ENCODE assay signal across 12 cellular contexts in the genomic region with DNA sequence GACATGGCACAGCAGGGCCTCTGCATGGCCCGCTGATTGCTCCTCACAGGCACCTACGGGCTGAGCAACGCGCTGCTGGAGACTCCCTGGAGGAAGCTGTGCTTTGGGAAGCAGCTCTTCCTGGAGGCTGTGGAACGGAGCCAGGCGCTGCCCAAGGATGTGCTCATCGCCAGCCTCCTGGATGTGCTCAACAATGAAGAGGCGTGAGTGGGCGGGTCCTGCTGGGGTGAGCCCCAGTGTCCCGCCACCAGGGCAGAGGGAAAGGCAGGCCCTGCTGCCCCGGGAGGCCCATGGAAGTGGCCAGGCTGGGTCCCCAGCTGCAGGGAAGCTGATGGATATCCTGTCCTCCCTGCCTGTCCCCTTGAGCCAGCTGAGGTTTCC. TPM values are rescaled to one million over a fixed set of nuclear protein-coding genes. Genes with fewer than 3 reads are reported as not detected.
DNase-seq lines count a peak whose midpoint lies in the region; ATAC-seq, FAIRE-seq and TF ChIP-seq lines count a peak whose summit lies in the region.
"Had no signal": no experiment of that assay in that cellular context is flagged by ENCODE, and none has a peak within 500 bp of the region (broad histone marks: within the 10 kb centered on the region; RNA-seq: fewer than 3 reads in every experiment).

No MANE protein-coding gene starts in this region.

- no peak for ATAC-seq in pancreas

- no peaks in the 10 kb centered on the region for H3K9me3 ChIP-seq in HEK293 (ENCODE audit: control insufficient read depth, insufficient read depth, low read depth, low read length)
- H3K9me3 ChIP-seq in pancreas = no peaks in the 10 kb centered on the region
- H3K9me3 ChIP-seq: suprapubic skin had no signal

- no peak for FAIRE-seq in pancreas (lab: Jason Lieb, UNC)
- FAIRE-seq: RCC 7860 had no signal

- TF ChIP-seq CTCF in HEK293 (tag by site-specific recombination; IDR thresholded peaks at IDR 0.05) = no peak
- no peak for TF ChIP-seq CTCF in lower leg skin (IDR thresholded peaks at IDR 0.05)
- TF ChIP-seq CTCF in pancreas (IDR thresholded peaks at IDR 0.05) = no peak

- CTCF ChIA-PET in HEK293 (lab: Yijun Ruan, JAX) = interaction anchor here (0.6 to 1.1 kb wide), 3 partner anchors 69 to 359 kb away, joined by 3 read pairs; no protein-coding TSS in a partner anchor

- H3K4me3 ChIP-seq in HEK293 (ENCODE audit: low read depth, low read length) (no peak overlapping the region), lower leg skin (ENCODE audit: low read depth, poor library complexity, severe bottlenecking) (no peak overlapping the region), pancreas (no peak overlapping the region)
- H3K4me3 ChIP-seq: suprapubic skin had no signal

- H3K36me3 ChIP-seq in HEK293 (ENCODE audit: control insufficient read depth in 2 of 2, insufficient read depth in 1 of 2, low read length in 2 of 2) (peaks cover 0 to 42% of the 10 kb centered on the region in 2 experiments; a peak in 1 of 3 replicates), pancreas (no peaks in the 10 kb centered on the region)

- POLR2A ChIA-PET in HEK293 (lab: Yijun Ruan, JAX) = no interaction called here

- no peaks in the 10 kb centered on the region for H3K27me3 ChIP-seq in pancreas
- H3K27me3 ChIP-seq: suprapubic skin had no signal

- peak; percentile 14 for DNase-seq in AG20443 (ENCODE audit: low spot score)
- DNase-seq in astrocyte of the hippocampus (ENCODE audit: low read depth, low spot score) = peak; percentile 32
- peak; percentile 24 for DNase-seq in kidney tubule cell (ENCODE audit: low spot score)
- DNase-seq in lower leg skin (ENCODE audit: low spot score in 2 of 2) = no peak
- no peak for DNase-seq in pancreas
- DNase-seq in activated effector memory CD4-positive, alpha-beta T cell treated with Interleukin-2 at 50 U/mL for 16 hours = no peak
- no peak for DNase-seq in SIG-M5 treated with dmso at 0.1 percent for 504 hours (lab: John Stamatoyannopoulos, UW; ENCODE audit: unreplicated experiment)
- DNase-seq: activated CD4-positive, alpha-beta memory T cell treated with anti-CD3 and anti-CD28 coated beads for 36 hours; NCI-H1092 treated with DMSO at 0.1 percent for 48 hours had no signal

- no peak overlapping the region for H3K27ac ChIP-seq in HEK293 (ENCODE audit: extremely low read depth, low read depth, low read length)
- no peak overlapping the region for H3K27ac ChIP-seq in pancreas
- H3K27ac ChIP-seq: suprapubic skin had no signal

- WGBS in lower leg skin, 2 donors = 58 to 66% methylated on average over 5 to 7 of the region's 11 CpGs
- WGBS in pancreas, 2 donors = 95% methylated on average over 11 of the region's 11 CpGs

- intact Hi-C loops in lower leg skin (cut with DNase I; ENCODE audit: low total_unique reads) (no loop called here), pancreas (cut with DNase I) (no loop called here)

- TF ChIP-seq POLR2A in lower leg skin (IDR thresholded peaks at IDR 0.05) = no peak

- H3K4me1 ChIP-seq in HEK293 (ENCODE audit: control insufficient read depth, insufficient read depth, low read length) (no peaks in the 10 kb centered on the region), pancreas (no peaks in the 10 kb centered on the region)

TF ChIP-seq in HEK293, 187 proteins besides CTCF, POLR2A, EP300 and RAD21:
- TF ChIP-seq ZNF266 (tag by site-specific recombination; IDR thresholded peaks at IDR 0.05; ENCODE audit: low read depth) = no peak
- no peak for TF ChIP-seq ZNF561 (tag by site-specific recombination; IDR thresholded peaks at IDR 0.05; ENCODE audit: borderline replicate concordance)
- TF ChIP-seq ZNF10 (tag by site-specific recombination; IDR thresholded peaks at IDR 0.05) = no peak
- 0 out of 2 replicates have a peak, but pooled peaks have one; percentile 48 for TF ChIP-seq KLF17 (tag by site-specific recombination; IDR thresholded peaks at IDR 0.05)
- no peak for TF ChIP-seq ZNF23 (tag by site-specific recombination; IDR thresholded peaks at IDR 0.05; ENCODE audit: borderline replicate concordance)
- TF ChIP-seq ZNF585B (tag by site-specific recombination; IDR thresholded peaks at IDR 0.05) = no peak
- peak; percentile 88 for TF ChIP-seq ZFHX2 (tag by site-specific recombination; conservative IDR thresholded peaks at IDR 0.05)
- TF ChIP-seq ZSCAN4 (tag by site-specific recombination; IDR thresholded peaks at IDR 0.05) = no peak
- no peak for TF ChIP-seq ZNF777 (tag by site-specific recombination; IDR thresholded peaks at IDR 0.05; ENCODE audit: borderline replicate concordance)
- TF ChIP-seq EGR2 (tag by site-specific recombination; IDR thresholded peaks at IDR 0.05; ENCODE audit: low read depth) = peak; percentile 77
- no peak for TF ChIP-seq ZSCAN23 (tag by site-specific recombination; IDR thresholded peaks at IDR 0.05)
- TF ChIP-seq ZIC2 (tag by site-specific recombination; IDR thresholded peaks at IDR 0.05) = peak; percentile 87

RNA-seq across cellular contexts. Expression of gene DGCR8, which starts 18.6 kb away (rescaled TPM):
- total RNA-seq in lower leg skin = 10 to 100 TPM; 14.8 to 28.2 (median 21.8) TPM
- total RNA-seq in pancreas = 10 to 100 TPM; 14.9 to 23.5 (median 16.4) TPM
- polyA plus RNA-seq in pancreas = 10 to 100 TPM; 31.3 to 31.9 TPM

RNA-seq across cellular contexts. Expression of gene TANGO2, which starts 40.6 kb away (rescaled TPM):
- total RNA-seq in lower leg skin (10 to 100 TPM; 12.4 to 36.1 (median 19.8) TPM), pancreas (10 to 100 TPM in 3 of 6 donors, 1 to 10 TPM in 3; 4.0 to 18.3 (median 9.6) TPM)
- polyA plus RNA-seq in pancreas = 10 to 100 TPM; 16.5 to 20.4 TPM

RNA-seq across cellular contexts. Expression of gene ARVCF, which starts 44.8 kb away (rescaled TPM):
- total RNA-seq in lower leg skin = 10 to 100 TPM; 25.2 to 53.7 (median 38.1) TPM
- total RNA-seq in pancreas = 10 to 100 TPM in 3 of 6 donors, 1 to 10 TPM in 3; 5.0 to 19.4 (median 9.5) TPM
- polyA plus RNA-seq in pancreas = 10 to 100 TPM; 52.5 to 57.8 TPM

RNA-seq across cellular contexts. Expression of gene RANBP1, which starts 54.4 kb away (rescaled TPM):
- total RNA-seq in lower leg skin = 100 to 1,000 TPM; 104 to 159 (median 119) TPM
- 10 to 100 TPM; 25.1 to 40.4 (median 34.3) TPM for total RNA-seq in pancreas
- 10 to 100 TPM; 26.8 to 44.0 TPM for polyA plus RNA-seq in pancreas

RNA-seq across cellular contexts. Expression of gene TRMT2A, which starts 55.6 kb away (rescaled TPM):
- total RNA-seq in lower leg skin (10 to 100 TPM; 41.6 to 97.5 (median 52.8) TPM), pancreas (10 to 100 TPM; 23.8 to 37.3 (median 30.1) TPM)
- polyA plus RNA-seq in pancreas = 100 to 1,000 TPM; 120 TPM

Comparison
In these comparisons a context has a peak if more than half of its experiments do, and no peak if none do; other contexts are left out.
1. DNase-seq: peak in AG20443 (single experiment), astrocyte of the hippocampus (single experiment) and kidney tubule cell (single experiment); none in lower leg skin (0 of 2), pancreas (0 of 6), activated effector memory CD4-positive, alpha-beta T cell treated with Interleukin-2 at 50 U/mL for 16 hours (single experiment) and SIG-M5 treated with dmso at 0.1 percent for 504 hours (single experiment).